ENCODE assay signal across 8 cellular contexts in the genomic region with DNA sequence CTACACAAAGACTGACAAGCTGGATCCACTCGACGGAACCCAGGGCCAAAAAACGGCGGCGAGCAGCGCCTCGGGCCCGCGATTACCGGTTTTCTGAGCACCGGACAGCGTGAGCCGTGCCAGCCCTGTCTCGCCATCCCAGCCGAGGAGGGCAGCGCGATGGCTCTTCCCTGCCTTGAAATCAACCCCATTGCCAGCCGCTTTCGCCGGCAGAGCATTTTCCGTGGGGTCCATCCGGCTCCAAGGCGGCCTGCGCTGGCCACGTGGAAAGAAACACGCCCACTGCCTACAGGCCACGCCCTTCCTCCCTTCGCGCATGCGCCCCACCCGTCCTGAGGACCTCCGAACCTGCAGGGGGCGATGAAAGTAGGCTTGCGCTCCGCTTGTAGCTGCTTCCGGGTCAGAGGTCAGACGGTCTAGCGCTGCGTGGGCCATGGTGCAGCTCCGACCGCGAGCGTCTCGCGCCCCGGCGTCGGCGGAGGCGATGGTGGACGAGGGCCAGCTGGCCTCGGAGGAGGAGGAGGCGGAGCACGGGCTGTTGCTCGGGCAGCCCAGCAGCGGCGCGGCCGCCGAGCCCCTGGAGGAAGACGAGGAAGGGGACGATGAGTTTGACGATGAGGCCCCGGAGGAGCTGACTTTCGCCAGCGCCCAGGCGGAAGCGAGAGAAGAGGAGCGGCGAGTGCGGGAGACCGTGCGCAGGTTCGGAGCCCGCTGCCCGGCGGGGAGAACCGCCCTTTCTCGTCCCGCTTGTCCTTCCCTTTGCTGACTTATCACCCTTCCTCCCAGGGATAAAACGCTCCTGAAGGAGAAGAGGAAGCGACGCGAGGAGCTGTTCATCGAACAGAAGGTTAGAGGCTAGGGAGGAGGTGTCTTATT. TPM values are rescaled to one million over a fixed set of nuclear protein-coding genes. Genes with fewer than 3 reads are reported as not detected.
DNase-seq lines count a peak whose midpoint lies in the region; ATAC-seq and TF ChIP-seq lines count a peak whose summit lies in the region.

A gene (plus strand): TSS at position 410 of the 876 bp plus-strand sequence. CDS start 24 bp downstream, at position 434.

- ATAC-seq in HG02763 (IDR thresholded peaks at IDR 0.05; ENCODE audit: unreplicated experiment), result peak; percentile 91

- peaks cover 37% of the 10 kb centered on the region for H3K4me1 Mint-ChIP-seq in type B pancreatic cell (ENCODE audit: unreplicated experiment)

- H3K4me1 ChIP-seq in adipocyte (ENCODE audit: control insufficient read depth, insufficient read depth, low read length), result peaks cover 26% of the 10 kb centered on the region

- H3K27ac Mint-ChIP-seq in type B pancreatic cell, result peak within 1 kb of the TSS; percentile 96

- TF ChIP-seq CTCF in GM12874 (IDR thresholded peaks at IDR 0.05; ENCODE audit: insufficient read depth, low read depth, low read length) (peak; percentile 97), type B pancreatic cell (conservative IDR thresholded peaks at IDR 0.05) (peak; percentile 88)

- peak within 1 kb of the TSS; percentile 92 for H3K9ac ChIP-seq in adipocyte (ENCODE audit: low read length)

- no peaks in the 10 kb centered on the region for H3K9me3 Mint-ChIP-seq in type B pancreatic cell

- peak within 1 kb of the TSS; percentile 97 for H3K4me3 Mint-ChIP-seq in type B pancreatic cell

- DNase-seq in NCI-H1417 treated with DMSO at 0.1 percent for 48 hours (lab: John Stamatoyannopoulos, UW) (peak; percentile 82), SW480 (ENCODE audit: low spot score) (peak; percentile 95), adipocyte (ENCODE audit: low read depth) (peak; percentile 100), cardiac septum (ENCODE audit: low spot score) (peak; percentile 99), pons (ENCODE audit: low spot score) (peak; percentile 97), type B pancreatic cell (ENCODE audit: extremely low spot score, unreplicated experiment) (peak; percentile 99)

- no peaks in the 10 kb centered on the region for H3K27me3 ChIP-seq in adipocyte (replicated peaks; ENCODE audit: control insufficient read depth, insufficient read depth, low read length)

- H3K36me3 Mint-ChIP-seq in type B pancreatic cell, result peaks cover 15% of the 10 kb centered on the region

- H3K9me3 ChIP-seq in adipocyte (ENCODE audit: control insufficient read depth, low read length), result no peaks in the 10 kb centered on the region

- H3K36me3 ChIP-seq in adipocyte (ENCODE audit: control insufficient read depth, insufficient read depth, low read length, severe bottlenecking), result peaks cover 29% of the 10 kb centered on the region

- H3K4me3 ChIP-seq in adipocyte (ENCODE audit: low read length), result peak within 1 kb of the TSS; percentile 93

- no peaks in the 10 kb centered on the region for H3K27me3 Mint-ChIP-seq in type B pancreatic cell

- intact Hi-C loops in cardiac septum (cut with DNase I), result loop anchor here (2.0 to 5.0 kb wide), 3 partner anchors 38 to 147 kb away; a partner anchor contains a TSS

RNA-seq across cellular contexts. Expression of the gene that starts here (rescaled TPM):
- total RNA-seq in cardiac septum (50.5 TPM), type B pancreatic cell (ENCODE audit: low replicate concordance) (53.8 and 55.1 TPM in 2 replicates)

Comparison
In these comparisons a context has a peak if more than half of its experiments do, and no peak if none do; other contexts are left out.
1. Peak in every context shown above with its lines: DNase-seq, ATAC-seq and H3K4me3 ChIP-seq.